Comparison of ENCODE assay signal across 12 cellular contexts in the genomic region with DNA sequence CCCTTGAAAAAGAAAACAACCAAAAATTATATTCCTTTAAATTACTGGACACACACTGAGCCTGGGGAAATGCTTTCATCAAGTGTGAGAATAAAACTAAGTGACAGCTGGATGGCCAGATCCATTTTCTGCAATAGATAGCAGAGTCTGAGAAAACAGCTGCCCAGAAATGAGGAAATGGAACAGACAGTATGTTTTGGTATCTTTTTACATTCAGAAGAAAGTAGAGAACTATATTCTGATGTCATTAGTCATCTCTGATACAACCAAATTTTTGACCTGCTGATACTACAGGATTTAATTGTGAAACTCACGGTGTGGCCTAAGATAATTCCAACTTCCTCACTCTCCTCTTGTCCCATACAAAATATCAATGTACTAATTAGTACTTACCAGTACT.
A peak's percentile ranks its signal among the peaks of the same experiment; 100 is the strongest.
DNase-seq lines count a peak whose midpoint lies in the region; ATAC-seq, FAIRE-seq and TF ChIP-seq lines count a peak whose summit lies in the region.
"Had no signal": no experiment of that assay in that cellular context is flagged by ENCODE, and none has a peak within 500 bp of the region (broad histone marks: within the 10 kb centered on the region; RNA-seq: fewer than 3 reads in every experiment).

No MANE protein-coding gene starts in this region.

- no peak for DNase-seq in H54 (ENCODE audit: insufficient read length, low spot score)
- DNase-seq in MV-4-11 (lab: John Stamatoyannopoulos, UW), result peak; percentile 88
- no peak for DNase-seq in hepatocyte (ENCODE audit: low spot score)
- DNase-seq in T-helper 2 cell treated with Interferon-gamma antibody and Interleukin-4, amounts not matched to agents 5 μg/mL and 100 μg/mL, for 36 hours (ENCODE audit: low spot score), result no peak
- no peak for DNase-seq in stimulated activated naive CD4-positive, alpha-beta T cell treated with Interleukin-2 at 50 U/mL for 16 hours (lab: John Stamatoyannopoulos, UW)
- no peak for DNase-seq in D721Med (ENCODE audit: insufficient read length, low spot score)
- DNase-seq in DMS 273 (lab: John Stamatoyannopoulos, UW; ENCODE audit: unreplicated experiment), result no peak
- DNase-seq: activated CD8-positive, alpha-beta memory T cell treated with anti-CD3 and anti-CD28 coated beads, Interleukin-2, amount 50 U/mL, for 48 hours; DND-41; endodermal cell; naive thymus-derived CD8-positive, alpha-beta T cell had no signal

- no peaks in the 10 kb centered on the region for H3K36me3 Mint-ChIP-seq in T-helper 2 cell treated with Interferon-gamma antibody and Interleukin-4, amounts not matched to agents 5 μg/mL and 100 μg/mL, for 36 hours (ENCODE audit: low read depth)
- H3K36me3 Mint-ChIP-seq: naive thymus-derived CD8-positive, alpha-beta T cell had no signal

- H3K4me2 ChIP-seq in hepatocyte, result no peak overlapping the region

- no peaks in the 10 kb centered on the region for H3K36me3 ChIP-seq in hepatocyte (replicated peaks; ENCODE audit: insufficient read depth, low read depth)

- H3K4me1 Mint-ChIP-seq in T-helper 2 cell treated with Interferon-gamma antibody and Interleukin-4, amounts not matched to agents 5 μg/mL and 100 μg/mL, for 36 hours (ENCODE audit: low read depth), result peaks cover 1% of the 10 kb centered on the region
- H3K4me1 Mint-ChIP-seq: naive thymus-derived CD8-positive, alpha-beta T cell had no signal

- H3K4me3 ChIP-seq in hepatocyte, result no peak overlapping the region

- H2AFZ ChIP-seq in hepatocyte, result no peak overlapping the region

- no peak for TF ChIP-seq CTCF in hepatocyte (IDR thresholded peaks at IDR 0.05; ENCODE audit: poor library complexity)
- TF ChIP-seq CTCF in D721Med (IDR thresholded peaks at IDR 0.05; ENCODE audit: insufficient read depth, missing control alignments), result no peak

- TF ChIP-seq POLR2A in H54 (IDR thresholded peaks at IDR 0.05; ENCODE audit: low read depth, low read length), result no peak

- no peaks in the 10 kb centered on the region for H4K20me1 ChIP-seq in hepatocyte (ENCODE audit: insufficient read depth, poor library complexity, severe bottlenecking)

- FAIRE-seq in H54 (lab: Jason Lieb, UNC) (peak; percentile 87), D721Med (lab: Jason Lieb, UNC) (no peak)

- H3K4me3 Mint-ChIP-seq in T-helper 2 cell treated with Interferon-gamma antibody and Interleukin-4, amounts not matched to agents 5 μg/mL and 100 μg/mL, for 36 hours, result no peak overlapping the region
- H3K4me3 Mint-ChIP-seq: endodermal cell; naive thymus-derived CD8-positive, alpha-beta T cell had no signal

- H3K27ac Mint-ChIP-seq in T-helper 2 cell treated with Interferon-gamma antibody and Interleukin-4, amounts not matched to agents 5 μg/mL and 100 μg/mL, for 36 hours, result no peak overlapping the region
- H3K27ac Mint-ChIP-seq: endodermal cell; naive thymus-derived CD8-positive, alpha-beta T cell had no signal

- 71% methylated on average over 1 of the region's 1 CpG for WGBS in hepatocyte (ENCODE audit: low lambda C conversion rate, missing lambda C conversion rate)

- no peaks in the 10 kb centered on the region for H3K27me3 ChIP-seq in hepatocyte

- no peaks in the 10 kb centered on the region for H3K9me3 ChIP-seq in hepatocyte (ENCODE audit: low read depth)

- H3K79me2 ChIP-seq in hepatocyte, result peaks cover 36% of the 10 kb centered on the region

- H3K27ac ChIP-seq in hepatocyte, result peak overlapping the region; percentile 30

- peaks cover 3% of the 10 kb centered on the region for H3K27me3 Mint-ChIP-seq in T-helper 2 cell treated with Interferon-gamma antibody and Interleukin-4, amounts not matched to agents 5 μg/mL and 100 μg/mL, for 36 hours (ENCODE audit: low read depth)

- H3K4me1 ChIP-seq in hepatocyte (ENCODE audit: insufficient read depth), result peaks cover 1% of the 10 kb centered on the region

- no peaks in the 10 kb centered on the region for H3K9me2 ChIP-seq in hepatocyte (replicated peaks; ENCODE audit: insufficient read depth)

- no peaks in the 10 kb centered on the region for H3K9me3 Mint-ChIP-seq in T-helper 2 cell treated with Interferon-gamma antibody and Interleukin-4, amounts not matched to agents 5 μg/mL and 100 μg/mL, for 36 hours
- H3K9me3 Mint-ChIP-seq: endodermal cell; naive thymus-derived CD8-positive, alpha-beta T cell had no signal

- ATAC-seq in GM18517 (IDR thresholded peaks at IDR 0.05; ENCODE audit: unreplicated experiment), result peak; percentile 74
- ATAC-seq: naive thymus-derived CD8-positive, alpha-beta T cell had no signal
